Comparison of ENCODE assay signal across 37 cellular contexts in the genomic region with DNA sequence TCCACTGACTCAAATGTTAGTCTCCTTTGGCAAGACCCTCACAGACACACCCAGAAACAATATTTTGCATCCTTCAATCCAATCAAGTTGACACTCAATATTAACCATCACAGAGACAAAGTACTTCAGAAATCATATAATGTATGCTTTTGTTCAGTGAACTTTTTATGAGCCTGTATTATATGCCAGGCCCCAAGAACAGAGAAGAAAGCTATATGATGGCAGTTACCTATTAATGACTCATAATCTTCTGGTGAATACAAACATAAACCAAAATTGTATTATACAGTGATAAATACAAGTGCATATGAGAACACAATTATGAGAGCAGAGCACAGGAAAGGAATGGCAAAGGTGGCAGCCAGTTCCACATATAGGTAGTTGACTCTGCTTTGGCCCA.
"Had no signal": no experiment of that assay in that cellular context is flagged by ENCODE, and none has a peak within 500 bp of the region (broad histone marks: within the 10 kb centered on the region; RNA-seq: fewer than 3 reads in every experiment).

No MANE protein-coding gene starts in this region.

- ATAC-seq: activated naive CD4-positive, alpha-beta T cell treated with anti-CD3 and anti-CD28 coated beads, Interleukin-2, amount 50 U/mL, for 72 hours; activated naive CD8-positive, alpha-beta T cell treated with anti-CD3 and anti-CD28 coated beads, Interleukin-2, amount 50 U/mL, for 24 hours; activated T-cell treated with anti-CD3 and anti-CD28 coated beads, Interleukin-2, amount 50 U/mL, for 4 hours; activated T-cell treated with anti-CD3 and anti-CD28 coated beads, Interleukin-2, amount 50 U/mL, for 72 hours; activated T-helper 17 cell treated with anti-CD3 and anti-CD28 coated beads, Interleukin-2, amount 50 U/mL, for 72 hours; body of pancreas had no signal

- H3K27ac Mint-ChIP-seq: activated naive CD4-positive, alpha-beta T cell treated with anti-CD3 and anti-CD28 coated beads for 36 hours; activated naive CD4-positive, alpha-beta T cell treated with anti-CD3 and anti-CD28 coated beads, Interleukin-2, amount 50 U/mL, for 24 hours; activated naive CD4-positive, alpha-beta T cell treated with anti-CD3 and anti-CD28 coated beads, Interleukin-2, amount 50 U/mL, for 72 hours; activated naive CD8-positive, alpha-beta T cell; activated naive CD8-positive, alpha-beta T cell treated with anti-CD3 and anti-CD28 coated beads for 36 hours; activated naive CD8-positive, alpha-beta T cell treated with anti-CD3 and anti-CD28 coated beads, Interleukin-2, amount 10 ng/mL, durations not matched to agents 7 days and 5 days; activated naive CD8-positive, alpha-beta T cell treated with anti-CD3 and anti-CD28 coated beads, Interleukin-2, amount 50 U/mL, for 24 hours; activated T-cell treated with anti-CD3 and anti-CD28 coated beads, Interleukin-2, amount 50 U/mL, for 24 hours; activated T-cell treated with anti-CD3 and anti-CD28 coated beads, Interleukin-2, amount 50 U/mL, for 72 hours; activated T-helper 1 cell treated with anti-CD3 and anti-CD28 coated beads, Interleukin-12 subunit alpha, Interleukin-12 subunit beta, Interleukin-2, Interleukin-4 antibody, amounts not matched to agents 30 ng/mL and 10 ng/mL and 1 ng/mL, durations not matched to agents 14 hours and 24 hours and 36 hours; activated T-helper 17 cell treated with anti-CD3 and anti-CD28 coated beads, Interleukin-2, amount 50 U/mL, for 72 hours; activated T-helper 2 cell treated with anti-CD3 and anti-CD28 coated beads, Interferon-gamma antibody, Interleukin-2, Interleukin-4, amounts not matched to agents 10 μg/mL and 5 μg/mL and 100 μg/mL, durations not matched to agents 14 hours and 24 hours and 36 hours; brain had no signal

- H3K9me3 ChIP-seq: adrenal gland, ascending aorta, body of pancreas, breast epithelium had no signal

- H3K36me3 Mint-ChIP-seq: activated naive CD4-positive, alpha-beta T cell treated with anti-CD3 and anti-CD28 coated beads, Interleukin-2, amount 50 U/mL, for 24 hours; activated naive CD4-positive, alpha-beta T cell treated with anti-CD3 and anti-CD28 coated beads, Interleukin-2, amount 50 U/mL, for 72 hours; activated naive CD8-positive, alpha-beta T cell; activated naive CD8-positive, alpha-beta T cell treated with anti-CD3 and anti-CD28 coated beads for 36 hours; activated naive CD8-positive, alpha-beta T cell treated with anti-CD3 and anti-CD28 coated beads, Interleukin-2, amount 10 ng/mL, durations not matched to agents 7 days and 5 days; brain had no signal

- H3K4me3 ChIP-seq: adrenal gland, ascending aorta, body of pancreas, breast epithelium, cardiac muscle cell had no signal

- H3K27me3 ChIP-seq: adrenal gland, ascending aorta, body of pancreas, brain microvascular endothelial cell, breast epithelium, cardiac muscle cell had no signal

- H3K4me1 ChIP-seq: adrenal gland, ascending aorta, body of pancreas, breast epithelium had no signal

- H3K27ac ChIP-seq: adrenal gland, ascending aorta, body of pancreas, brain microvascular endothelial cell, breast epithelium, cardiac muscle cell had no signal

- H3K4me1 Mint-ChIP-seq: activated naive CD4-positive, alpha-beta T cell treated with anti-CD3 and anti-CD28 coated beads, Interleukin-2, amount 50 U/mL, for 24 hours; activated naive CD8-positive, alpha-beta T cell treated with anti-CD3 and anti-CD28 coated beads for 36 hours; activated naive CD8-positive, alpha-beta T cell treated with anti-CD3 and anti-CD28 coated beads, Interleukin-2, amount 10 ng/mL, durations not matched to agents 7 days and 5 days; activated naive CD8-positive, alpha-beta T cell treated with anti-CD3 and anti-CD28 coated beads, Interleukin-2, amount 50 U/mL, for 24 hours; activated T-helper 17 cell treated with anti-CD3 and anti-CD28 coated beads, Interleukin-2, amount 50 U/mL, for 72 hours; brain; central memory CD8-positive, alpha-beta T cell had no signal

- H3K36me3 ChIP-seq: adrenal gland, ascending aorta, brain microvascular endothelial cell, breast epithelium, cardiac muscle cell had no signal

- DNase-seq: activated effector memory CD4-positive, alpha-beta T cell treated with anti-CD3 and anti-CD28 coated beads, Interleukin-2, amount 50 U/mL, for 16 hours; activated effector memory CD4-positive, alpha-beta T cell treated with Interleukin-2 at 50 U/mL for 16 hours; activated gamma-delta T cell; activated gamma-delta T cell treated with Interleukin-2 at 50 U/mL for 16 hours; activated naive CD4-positive, alpha-beta T cell; activated naive CD4-positive, alpha-beta T cell treated with anti-CD3 and anti-CD28 coated beads for 36 hours; activated naive CD4-positive, alpha-beta T cell treated with anti-CD3 and anti-CD28 coated beads, Interleukin-2, amount 50 U/mL, for 16 hours; activated naive CD4-positive, alpha-beta T cell treated with Interleukin-2 at 50 U/mL for 16 hours; activated naive CD8-positive, alpha-beta T cell treated with anti-CD3 and anti-CD28 coated beads for 36 hours; activated naive CD8-positive, alpha-beta T cell treated with anti-CD3 and anti-CD28 coated beads, Interleukin-2, amount 10 ng/mL, durations not matched to agents 7 days and 5 days; activated naive CD8-positive, alpha-beta T cell treated with anti-CD3 and anti-CD28 coated beads, Interleukin-2, amount 50 U/mL, for 24 hours; activated T-cell treated with anti-CD3 and anti-CD28 coated beads, Interleukin-2, amount 50 U/mL, for 1 hour; activated T-cell treated with anti-CD3 and anti-CD28 coated beads, Interleukin-2, amount 50 U/mL, for 24 hours; activated T-cell treated with anti-CD3 and anti-CD28 coated beads, Interleukin-2, amount 50 U/mL, for 4 hours; activated T-cell treated with anti-CD3 and anti-CD28 coated beads, Interleukin-2, amount 50 U/mL, for 48 hours; activated T-cell treated with anti-CD3 and anti-CD28 coated beads, Interleukin-2, amount 50 U/mL, for 72 hours; adrenal gland; amniotic stem cell; amygdala; anterior cingulate cortex; aorta; body of pancreas; brain microvascular endothelial cell; caudate nucleus; central memory CD4-positive, alpha-beta T cell; cerebellar nuclear complex had no signal

- H3K27me3 Mint-ChIP-seq: activated naive CD4-positive, alpha-beta T cell treated with anti-CD3 and anti-CD28 coated beads, Interleukin-2, amount 50 U/mL, for 24 hours; activated naive CD8-positive, alpha-beta T cell; activated naive CD8-positive, alpha-beta T cell treated with anti-CD3 and anti-CD28 coated beads for 36 hours; activated naive CD8-positive, alpha-beta T cell treated with anti-CD3 and anti-CD28 coated beads, Interleukin-2, amount 10 ng/mL, durations not matched to agents 7 days and 5 days; activated naive CD8-positive, alpha-beta T cell treated with anti-CD3 and anti-CD28 coated beads, Interleukin-2, amount 50 U/mL, for 24 hours; activated T-cell treated with anti-CD3 and anti-CD28 coated beads, Interleukin-2, amount 50 U/mL, for 24 hours; activated T-helper 17 cell treated with anti-CD3 and anti-CD28 coated beads, Interleukin-2, amount 50 U/mL, for 72 hours; brain; central memory CD8-positive, alpha-beta T cell had no signal

- H3K9me3 Mint-ChIP-seq: activated T-helper 1 cell treated with anti-CD3 and anti-CD28 coated beads, Interleukin-12 subunit alpha, Interleukin-12 subunit beta, Interleukin-2, Interleukin-4 antibody, amounts not matched to agents 30 ng/mL and 10 ng/mL and 1 ng/mL, durations not matched to agents 14 hours and 24 hours and 36 hours had no signal

- H3K4me3 Mint-ChIP-seq: activated naive CD4-positive, alpha-beta T cell treated with anti-CD3 and anti-CD28 coated beads for 36 hours; activated naive CD4-positive, alpha-beta T cell treated with anti-CD3 and anti-CD28 coated beads, Interleukin-2, amount 50 U/mL, for 24 hours; activated naive CD8-positive, alpha-beta T cell; activated naive CD8-positive, alpha-beta T cell treated with anti-CD3 and anti-CD28 coated beads for 36 hours; activated naive CD8-positive, alpha-beta T cell treated with anti-CD3 and anti-CD28 coated beads, Interleukin-2, amount 10 ng/mL, durations not matched to agents 7 days and 5 days; activated naive CD8-positive, alpha-beta T cell treated with anti-CD3 and anti-CD28 coated beads, Interleukin-2, amount 50 U/mL, for 24 hours; activated T-cell treated with anti-CD3 and anti-CD28 coated beads, Interleukin-2, amount 50 U/mL, for 24 hours; activated T-cell treated with anti-CD3 and anti-CD28 coated beads, Interleukin-2, amount 50 U/mL, for 4 hours; activated T-cell treated with anti-CD3 and anti-CD28 coated beads, Interleukin-2, amount 50 U/mL, for 72 hours; activated T-helper 1 cell treated with anti-CD3 and anti-CD28 coated beads, Interleukin-12 subunit alpha, Interleukin-12 subunit beta, Interleukin-2, Interleukin-4 antibody, amounts not matched to agents 30 ng/mL and 10 ng/mL and 1 ng/mL, durations not matched to agents 14 hours and 24 hours and 36 hours; activated T-helper 17 cell treated with anti-CD3 and anti-CD28 coated beads, Interleukin-2, amount 50 U/mL, for 72 hours; brain; central memory CD8-positive, alpha-beta T cell had no signal
